2 cellular contexts compared by ENCODE assay signal in the genomic region with DNA sequence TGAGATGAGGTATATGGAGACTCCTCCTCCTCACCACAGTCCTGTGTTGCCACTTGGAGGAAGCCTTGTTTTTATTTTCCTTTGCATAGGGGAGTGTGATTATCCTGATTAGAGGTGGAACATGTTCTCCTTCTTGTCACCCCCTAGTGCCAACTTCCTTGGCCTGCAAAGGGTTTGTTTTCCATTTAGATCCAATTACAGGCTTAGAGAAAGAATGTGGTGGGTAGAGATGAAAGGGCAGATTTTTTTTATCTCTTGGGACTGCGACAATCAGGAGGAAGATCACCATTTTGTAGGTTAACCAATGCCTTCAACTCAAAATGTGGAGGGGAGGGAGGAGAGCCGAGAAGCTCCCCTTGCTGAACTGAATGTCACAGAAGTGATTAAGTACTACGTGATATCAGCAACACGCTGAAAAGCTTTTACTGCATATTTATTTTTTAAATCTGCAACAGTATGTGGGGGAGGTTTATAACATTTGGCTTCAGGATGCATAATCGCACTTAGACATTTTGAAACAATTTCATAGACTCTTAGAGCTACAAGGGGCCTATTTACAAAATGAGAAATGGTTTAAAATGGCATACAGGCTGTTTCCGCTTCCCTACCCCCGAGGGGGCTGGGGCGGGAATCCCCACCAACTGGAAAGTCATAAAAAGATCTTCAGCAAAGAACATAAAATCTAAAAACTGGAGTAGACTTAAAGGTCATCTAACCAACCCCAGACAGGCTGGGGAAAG.
TF ChIP-seq lines count a peak whose summit lies in the region.

No MANE protein-coding gene starts in this region.

TF ChIP-seq in HCT116, 20 proteins besides CTCF, POLR2A, EP300 and RAD21:
- TF ChIP-seq, protein P1, sequence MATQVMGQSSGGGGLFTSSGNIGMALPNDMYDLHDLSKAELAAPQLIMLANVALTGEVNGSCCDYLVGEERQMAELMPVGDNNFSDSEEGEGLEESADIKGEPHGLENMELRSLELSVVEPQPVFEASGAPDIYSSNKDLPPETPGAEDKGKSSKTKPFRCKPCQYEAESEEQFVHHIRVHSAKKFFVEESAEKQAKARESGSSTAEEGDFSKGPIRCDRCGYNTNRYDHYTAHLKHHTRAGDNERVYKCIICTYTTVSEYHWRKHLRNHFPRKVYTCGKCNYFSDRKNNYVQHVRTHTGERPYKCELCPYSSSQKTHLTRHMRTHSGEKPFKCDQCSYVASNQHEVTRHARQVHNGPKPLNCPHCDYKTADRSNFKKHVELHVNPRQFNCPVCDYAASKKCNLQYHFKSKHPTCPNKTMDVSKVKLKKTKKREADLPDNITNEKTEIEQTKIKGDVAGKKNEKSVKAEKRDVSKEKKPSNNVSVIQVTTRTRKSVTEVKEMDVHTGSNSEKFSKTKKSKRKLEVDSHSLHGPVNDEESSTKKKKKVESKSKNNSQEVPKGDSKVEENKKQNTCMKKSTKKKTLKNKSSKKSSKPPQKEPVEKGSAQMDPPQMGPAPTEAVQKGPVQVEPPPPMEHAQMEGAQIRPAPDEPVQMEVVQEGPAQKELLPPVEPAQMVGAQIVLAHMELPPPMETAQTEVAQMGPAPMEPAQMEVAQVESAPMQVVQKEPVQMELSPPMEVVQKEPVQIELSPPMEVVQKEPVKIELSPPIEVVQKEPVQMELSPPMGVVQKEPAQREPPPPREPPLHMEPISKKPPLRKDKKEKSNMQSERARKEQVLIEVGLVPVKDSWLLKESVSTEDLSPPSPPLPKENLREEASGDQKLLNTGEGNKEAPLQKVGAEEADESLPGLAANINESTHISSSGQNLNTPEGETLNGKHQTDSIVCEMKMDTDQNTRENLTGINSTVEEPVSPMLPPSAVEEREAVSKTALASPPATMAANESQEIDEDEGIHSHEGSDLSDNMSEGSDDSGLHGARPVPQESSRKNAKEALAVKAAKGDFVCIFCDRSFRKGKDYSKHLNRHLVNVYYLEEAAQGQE (IDR thresholded peaks at IDR 0.05; ENCODE audit: low read depth) = no peak
- no peak for TF ChIP-seq SIN3A (IDR thresholded peaks at IDR 0.05; ENCODE audit: low read depth)
- TF ChIP-seq TCF7L2 (IDR thresholded peaks at IDR 0.05; ENCODE audit: borderline replicate concordance, extremely low read depth, insufficient read depth, insufficient read length) = no peak
- TF ChIP-seq, protein P2, sequence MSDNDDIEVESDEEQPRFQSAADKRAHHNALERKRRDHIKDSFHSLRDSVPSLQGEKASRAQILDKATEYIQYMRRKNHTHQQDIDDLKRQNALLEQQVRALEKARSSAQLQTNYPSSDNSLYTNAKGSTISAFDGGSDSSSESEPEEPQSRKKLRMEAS (IDR thresholded peaks at IDR 0.05) = no peak
- no peak for TF ChIP-seq EZH2phosphoT487 (IDR thresholded peaks at IDR 0.05; ENCODE audit: borderline replicate concordance)
- TF ChIP-seq ZFX (IDR thresholded peaks at IDR 0.05) = no peak
- TF ChIP-seq SP1 (IDR thresholded peaks at IDR 0.05; ENCODE audit: low read depth) = no peak
- no peak for TF ChIP-seq ELF1 (IDR thresholded peaks at IDR 0.05; ENCODE audit: borderline replicate concordance, low read depth)
- TF ChIP-seq SRF (IDR thresholded peaks at IDR 0.05; ENCODE audit: low read depth) = no peak
- TF ChIP-seq POLR2AphosphoS5 (IDR thresholded peaks at IDR 0.05; ENCODE audit: low read depth, low read length) = no peak
- TF ChIP-seq CBX3 (IDR thresholded peaks at IDR 0.05; ENCODE audit: low read depth) = no peak
- no peak for TF ChIP-seq JUND (IDR thresholded peaks at IDR 0.05)
- TF ChIP-seq YY1 (IDR thresholded peaks at IDR 0.05; ENCODE audit: extremely low read depth, insufficient replicate concordance, low read depth, low read length) = no peak
- no peak for TF ChIP-seq EGR1 (IDR thresholded peaks at IDR 0.05; ENCODE audit: low read depth)
- no peak for TF ChIP-seq ZNF274 (IDR thresholded peaks at IDR 0.05; ENCODE audit: low read depth, low read length)
- no peak for TF ChIP-seq CEBPB (IDR thresholded peaks at IDR 0.05; ENCODE audit: low read depth)
- TF ChIP-seq, protein P3, sequence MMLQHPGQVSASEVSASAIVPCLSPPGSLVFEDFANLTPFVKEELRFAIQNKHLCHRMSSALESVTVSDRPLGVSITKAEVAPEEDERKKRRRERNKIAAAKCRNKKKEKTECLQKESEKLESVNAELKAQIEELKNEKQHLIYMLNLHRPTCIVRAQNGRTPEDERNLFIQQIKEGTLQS (IDR thresholded peaks at IDR 0.05) = no peak
- no peak for TF ChIP-seq FOSL1 (IDR thresholded peaks at IDR 0.05; ENCODE audit: low read depth)

TF ChIP-seq in GM12878, 131 proteins besides CTCF, POLR2A, EP300 and RAD21 (continues in another document):
- TF ChIP-seq FOXM1 (IDR thresholded peaks at IDR 0.05; ENCODE audit: low read depth, low read length) = 0 out of 2 replicates have a peak, but pooled peaks have one; percentile 37
- TF ChIP-seq, protein P4, sequence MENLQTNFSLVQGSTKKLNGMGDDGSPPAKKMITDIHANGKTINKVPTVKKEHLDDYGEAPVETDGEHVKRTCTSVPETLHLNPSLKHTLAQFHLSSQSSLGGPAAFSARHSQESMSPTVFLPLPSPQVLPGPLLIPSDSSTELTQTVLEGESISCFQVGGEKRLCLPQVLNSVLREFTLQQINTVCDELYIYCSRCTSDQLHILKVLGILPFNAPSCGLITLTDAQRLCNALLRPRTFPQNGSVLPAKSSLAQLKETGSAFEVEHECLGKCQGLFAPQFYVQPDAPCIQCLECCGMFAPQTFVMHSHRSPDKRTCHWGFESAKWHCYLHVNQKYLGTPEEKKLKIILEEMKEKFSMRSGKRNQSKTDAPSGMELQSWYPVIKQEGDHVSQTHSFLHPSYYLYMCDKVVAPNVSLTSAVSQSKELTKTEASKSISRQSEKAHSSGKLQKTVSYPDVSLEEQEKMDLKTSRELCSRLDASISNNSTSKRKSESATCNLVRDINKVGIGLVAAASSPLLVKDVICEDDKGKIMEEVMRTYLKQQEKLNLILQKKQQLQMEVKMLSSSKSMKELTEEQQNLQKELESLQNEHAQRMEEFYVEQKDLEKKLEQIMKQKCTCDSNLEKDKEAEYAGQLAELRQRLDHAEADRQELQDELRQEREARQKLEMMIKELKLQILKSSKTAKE (IDR thresholded peaks at IDR 0.05; ENCODE audit: low read depth, poor library complexity, severe bottlenecking) = peak; percentile 67
- no peak for TF ChIP-seq SREBF1 (IDR thresholded peaks at IDR 0.05; ENCODE audit: low read length)
- no peak for TF ChIP-seq BACH1 (IDR thresholded peaks at IDR 0.05; ENCODE audit: borderline replicate concordance)
- TF ChIP-seq GABPA (IDR thresholded peaks at IDR 0.05; ENCODE audit: low read depth) = peak; percentile 39; the same call in 1 of the 2 replicates
- TF ChIP-seq, protein P1 (IDR thresholded peaks at IDR 0.05; ENCODE audit: low read depth, low read length) = no peak
- no peak for TF ChIP-seq SUZ12 (IDR thresholded peaks at IDR 0.05; ENCODE audit: unreplicated experiment)
- TF ChIP-seq, protein P5, sequence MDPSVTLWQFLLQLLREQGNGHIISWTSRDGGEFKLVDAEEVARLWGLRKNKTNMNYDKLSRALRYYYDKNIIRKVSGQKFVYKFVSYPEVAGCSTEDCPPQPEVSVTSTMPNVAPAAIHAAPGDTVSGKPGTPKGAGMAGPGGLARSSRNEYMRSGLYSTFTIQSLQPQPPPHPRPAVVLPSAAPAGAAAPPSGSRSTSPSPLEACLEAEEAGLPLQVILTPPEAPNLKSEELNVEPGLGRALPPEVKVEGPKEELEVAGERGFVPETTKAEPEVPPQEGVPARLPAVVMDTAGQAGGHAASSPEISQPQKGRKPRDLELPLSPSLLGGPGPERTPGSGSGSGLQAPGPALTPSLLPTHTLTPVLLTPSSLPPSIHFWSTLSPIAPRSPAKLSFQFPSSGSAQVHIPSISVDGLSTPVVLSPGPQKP (IDR thresholded peaks at IDR 0.05; ENCODE audit: low read depth, low read length) = no peak
- TF ChIP-seq NBN (IDR thresholded peaks at IDR 0.05) = no peak
- no peak for TF ChIP-seq ZNF274 (IDR thresholded peaks at IDR 0.05; ENCODE audit: insufficient read depth, insufficient read length)
- no peak for TF ChIP-seq CHD2 (IDR thresholded peaks at IDR 0.05; ENCODE audit: borderline replicate concordance, low read depth, low read length)
- peak; percentile 45; the same call in 1 of the 2 replicates for TF ChIP-seq IKZF1 (conservative IDR thresholded peaks at IDR 0.05)
- TF ChIP-seq, protein P6, sequence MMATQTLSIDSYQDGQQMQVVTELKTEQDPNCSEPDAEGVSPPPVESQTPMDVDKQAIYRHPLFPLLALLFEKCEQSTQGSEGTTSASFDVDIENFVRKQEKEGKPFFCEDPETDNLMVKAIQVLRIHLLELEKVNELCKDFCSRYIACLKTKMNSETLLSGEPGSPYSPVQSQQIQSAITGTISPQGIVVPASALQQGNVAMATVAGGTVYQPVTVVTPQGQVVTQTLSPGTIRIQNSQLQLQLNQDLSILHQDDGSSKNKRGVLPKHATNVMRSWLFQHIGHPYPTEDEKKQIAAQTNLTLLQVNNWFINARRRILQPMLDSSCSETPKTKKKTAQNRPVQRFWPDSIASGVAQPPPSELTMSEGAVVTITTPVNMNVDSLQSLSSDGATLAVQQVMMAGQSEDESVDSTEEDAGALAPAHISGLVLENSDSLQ (IDR thresholded peaks at IDR 0.05) = 0 out of 2 replicates have a peak, but pooled peaks have one; percentile 10
- no peak for TF ChIP-seq KDM1A (IDR thresholded peaks at IDR 0.05; ENCODE audit: borderline replicate concordance)
- TF ChIP-seq, protein P2 (IDR thresholded peaks at IDR 0.05; ENCODE audit: low read depth, low read length) = no peak
- TF ChIP-seq, protein P7, sequence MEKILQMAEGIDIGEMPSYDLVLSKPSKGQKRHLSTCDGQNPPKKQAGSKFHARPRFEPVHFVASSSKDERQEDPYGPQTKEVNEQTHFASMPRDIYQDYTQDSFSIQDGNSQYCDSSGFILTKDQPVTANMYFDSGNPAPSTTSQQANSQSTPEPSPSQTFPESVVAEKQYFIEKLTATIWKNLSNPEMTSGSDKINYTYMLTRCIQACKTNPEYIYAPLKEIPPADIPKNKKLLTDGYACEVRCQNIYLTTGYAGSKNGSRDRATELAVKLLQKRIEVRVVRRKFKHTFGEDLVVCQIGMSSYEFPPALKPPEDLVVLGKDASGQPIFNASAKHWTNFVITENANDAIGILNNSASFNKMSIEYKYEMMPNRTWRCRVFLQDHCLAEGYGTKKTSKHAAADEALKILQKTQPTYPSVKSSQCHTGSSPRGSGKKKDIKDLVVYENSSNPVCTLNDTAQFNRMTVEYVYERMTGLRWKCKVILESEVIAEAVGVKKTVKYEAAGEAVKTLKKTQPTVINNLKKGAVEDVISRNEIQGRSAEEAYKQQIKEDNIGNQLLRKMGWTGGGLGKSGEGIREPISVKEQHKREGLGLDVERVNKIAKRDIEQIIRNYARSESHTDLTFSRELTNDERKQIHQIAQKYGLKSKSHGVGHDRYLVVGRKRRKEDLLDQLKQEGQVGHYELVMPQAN (conservative IDR thresholded peaks at IDR 0.05) = no peak
- TF ChIP-seq MEF2B (IDR thresholded peaks at IDR 0.05; ENCODE audit: partially characterized antibody, poor library complexity, severe bottlenecking) = peak; percentile 67
- TF ChIP-seq ZSCAN29 (IDR thresholded peaks at IDR 0.05) = no peak
- no peak for TF ChIP-seq SIX5 (IDR thresholded peaks at IDR 0.05; ENCODE audit: low read depth, low read length, severe bottlenecking)
- no peak for TF ChIP-seq ZZZ3 (IDR thresholded peaks at IDR 0.05; ENCODE audit: control insufficient read depth, insufficient read length, low read depth)
- TF ChIP-seq GATAD2B (conservative IDR thresholded peaks at IDR 0.05; ENCODE audit: low read depth) = no peak
- TF ChIP-seq, protein P8, sequence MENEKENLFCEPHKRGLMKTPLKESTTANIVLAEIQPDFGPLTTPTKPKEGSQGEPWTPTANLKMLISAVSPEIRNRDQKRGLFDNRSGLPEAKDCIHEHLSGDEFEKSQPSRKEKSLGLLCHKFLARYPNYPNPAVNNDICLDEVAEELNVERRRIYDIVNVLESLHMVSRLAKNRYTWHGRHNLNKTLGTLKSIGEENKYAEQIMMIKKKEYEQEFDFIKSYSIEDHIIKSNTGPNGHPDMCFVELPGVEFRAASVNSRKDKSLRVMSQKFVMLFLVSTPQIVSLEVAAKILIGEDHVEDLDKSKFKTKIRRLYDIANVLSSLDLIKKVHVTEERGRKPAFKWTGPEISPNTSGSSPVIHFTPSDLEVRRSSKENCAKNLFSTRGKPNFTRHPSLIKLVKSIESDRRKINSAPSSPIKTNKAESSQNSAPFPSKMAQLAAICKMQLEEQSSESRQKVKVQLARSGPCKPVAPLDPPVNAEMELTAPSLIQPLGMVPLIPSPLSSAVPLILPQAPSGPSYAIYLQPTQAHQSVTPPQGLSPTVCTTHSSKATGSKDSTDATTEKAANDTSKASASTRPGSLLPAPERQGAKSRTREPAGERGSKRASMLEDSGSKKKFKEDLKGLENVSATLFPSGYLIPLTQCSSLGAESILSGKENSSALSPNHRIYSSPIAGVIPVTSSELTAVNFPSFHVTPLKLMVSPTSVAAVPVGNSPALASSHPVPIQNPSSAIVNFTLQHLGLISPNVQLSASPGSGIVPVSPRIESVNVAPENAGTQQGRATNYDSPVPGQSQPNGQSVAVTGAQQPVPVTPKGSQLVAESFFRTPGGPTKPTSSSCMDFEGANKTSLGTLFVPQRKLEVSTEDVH (IDR thresholded peaks at IDR 0.05; ENCODE audit: low read depth, partially characterized antibody) = no peak
